ENCODE assay signal across 2 cellular contexts in the genomic region with DNA sequence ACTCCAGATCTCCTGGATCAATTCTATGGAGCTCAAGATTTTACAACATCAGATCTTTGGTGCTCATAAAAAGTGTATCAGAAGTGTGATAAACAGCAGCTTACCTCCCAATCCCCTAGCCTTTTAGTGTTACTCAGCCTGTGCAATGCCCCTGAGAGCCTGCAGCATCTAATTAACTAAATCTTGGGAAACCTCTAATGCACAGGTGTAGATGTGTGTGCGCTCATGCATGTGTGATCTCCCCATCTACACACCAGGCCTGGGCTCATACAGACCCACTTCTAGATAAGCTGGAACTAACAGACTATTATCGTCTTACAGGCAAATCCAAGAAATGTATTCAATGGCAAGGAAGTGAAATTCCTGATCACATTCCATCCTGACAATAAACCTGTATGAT.
TF ChIP-seq lines count a peak whose summit lies in the region.

No MANE protein-coding gene starts in this region.

TF ChIP-seq in A549, 52 proteins besides CTCF, POLR2A, EP300 and RAD21 (continued from another document):
- TF ChIP-seq, protein P1, sequence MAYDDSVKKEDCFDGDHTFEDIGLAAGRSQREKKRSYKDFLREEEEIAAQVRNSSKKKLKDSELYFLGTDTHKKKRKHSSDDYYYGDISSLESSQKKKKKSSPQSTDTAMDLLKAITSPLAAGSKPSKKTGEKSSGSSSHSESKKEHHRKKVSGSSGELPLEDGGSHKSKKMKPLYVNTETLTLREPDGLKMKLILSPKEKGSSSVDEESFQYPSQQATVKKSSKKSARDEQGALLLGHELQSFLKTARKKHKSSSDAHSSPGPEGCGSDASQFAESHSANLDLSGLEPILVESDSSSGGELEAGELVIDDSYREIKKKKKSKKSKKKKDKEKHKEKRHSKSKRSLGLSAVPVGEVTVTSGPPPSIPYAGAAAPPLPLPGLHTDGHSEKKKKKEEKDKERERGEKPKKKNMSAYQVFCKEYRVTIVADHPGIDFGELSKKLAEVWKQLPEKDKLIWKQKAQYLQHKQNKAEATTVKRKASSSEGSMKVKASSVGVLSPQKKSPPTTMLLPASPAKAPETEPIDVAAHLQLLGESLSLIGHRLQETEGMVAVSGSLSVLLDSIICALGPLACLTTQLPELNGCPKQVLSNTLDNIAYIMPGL (CRISPR knock-in tag; IDR thresholded peaks at IDR 0.05; ENCODE audit: borderline replicate concordance) = no peak
- TF ChIP-seq ZFP36 (IDR thresholded peaks at IDR 0.05; ENCODE audit: borderline replicate concordance, partially characterized antibody) (no peak), HOXB13 (CRISPR knock-in tag; IDR thresholded peaks at IDR 0.05; ENCODE audit: low read depth) (no peak), MAFK (IDR thresholded peaks at IDR 0.05; ENCODE audit: partially characterized antibody) (no peak), JUN (IDR thresholded peaks at IDR 0.05) (no peak), POLR2AphosphoS2 (conservative IDR thresholded peaks at IDR 0.05; ENCODE audit: low read length) (no peak), BHLHE40 (IDR thresholded peaks at IDR 0.05; ENCODE audit: low read depth, low read length) (no peak)

TF ChIP-seq in HEK293, 187 proteins besides CTCF, POLR2A, EP300 and RAD21 (continued from another document):
- TF ChIP-seq, protein P2, sequence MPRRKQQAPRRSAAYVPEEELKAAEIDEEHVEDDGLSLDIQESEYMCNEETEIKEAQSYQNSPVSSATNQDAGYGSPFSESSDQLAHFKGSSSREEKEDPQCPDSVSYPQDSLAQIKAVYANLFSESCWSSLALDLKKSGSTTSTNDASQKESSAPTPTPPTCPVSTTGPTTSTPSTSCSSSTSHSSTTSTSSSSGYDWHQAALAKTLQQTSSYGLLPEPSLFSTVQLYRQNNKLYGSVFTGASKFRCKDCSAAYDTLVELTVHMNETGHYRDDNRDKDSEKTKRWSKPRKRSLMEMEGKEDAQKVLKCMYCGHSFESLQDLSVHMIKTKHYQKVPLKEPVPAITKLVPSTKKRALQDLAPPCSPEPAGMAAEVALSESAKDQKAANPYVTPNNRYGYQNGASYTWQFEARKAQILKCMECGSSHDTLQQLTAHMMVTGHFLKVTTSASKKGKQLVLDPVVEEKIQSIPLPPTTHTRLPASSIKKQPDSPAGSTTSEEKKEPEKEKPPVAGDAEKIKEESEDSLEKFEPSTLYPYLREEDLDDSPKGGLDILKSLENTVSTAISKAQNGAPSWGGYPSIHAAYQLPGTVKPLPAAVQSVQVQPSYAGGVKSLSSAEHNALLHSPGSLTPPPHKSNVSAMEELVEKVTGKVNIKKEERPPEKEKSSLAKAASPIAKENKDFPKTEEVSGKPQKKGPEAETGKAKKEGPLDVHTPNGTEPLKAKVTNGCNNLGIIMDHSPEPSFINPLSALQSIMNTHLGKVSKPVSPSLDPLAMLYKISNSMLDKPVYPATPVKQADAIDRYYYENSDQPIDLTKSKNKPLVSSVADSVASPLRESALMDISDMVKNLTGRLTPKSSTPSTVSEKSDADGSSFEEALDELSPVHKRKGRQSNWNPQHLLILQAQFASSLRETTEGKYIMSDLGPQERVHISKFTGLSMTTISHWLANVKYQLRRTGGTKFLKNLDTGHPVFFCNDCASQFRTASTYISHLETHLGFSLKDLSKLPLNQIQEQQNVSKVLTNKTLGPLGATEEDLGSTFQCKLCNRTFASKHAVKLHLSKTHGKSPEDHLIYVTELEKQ (tag by site-specific recombination; IDR thresholded peaks at IDR 0.05; ENCODE audit: borderline replicate concordance) = no peak
